ENCODE assay signal across 27 cellular contexts in genomic region chr2:34447097-34447496, GRCh38.
DNase-seq lines count a peak whose midpoint lies in the region; ATAC-seq, FAIRE-seq and TF ChIP-seq lines count a peak whose summit lies in the region.
"Had no signal": no experiment of that assay in that cellular context is flagged by ENCODE, and none has a peak within 500 bp of the region (broad histone marks: within the 10 kb centered on the region; RNA-seq: fewer than 3 reads in every experiment).

No MANE protein-coding gene starts in this region.

- peak; percentile 64 for DNase-seq in ELF-1 (ENCODE audit: low read depth, low spot score)
- DNase-seq in H1 (ENCODE audit: low read depth in 1 of 2, low spot score in 2 of 2): peak; percentile 43 to 45
- DNase-seq in GOT3 (lab: John Stamatoyannopoulos, UW): no peak
- DNase-seq in tibial nerve (ENCODE audit: low spot score in 2 of 2): no peak
- DNase-seq in NCI-H2107 (lab: John Stamatoyannopoulos, UW): no peak
- DNase-seq: DMS153; DND-41; IMR-90; KG1; MG63; NCI-H1048; NCI-H1417; NCI-H1694; NCI-H2029 treated with DMSO at 0.1 percent for 48 hours; NCI-H2171 treated with DMSO at 0.1 percent for 48 hours; NCI-H345; NCI-H510A treated with DMSO at 0.1 percent for 48 hours; NK-92 treated with Interleukin-12 subunit alpha and Interleukin-12 subunit beta, amount 100 ng/mL, for 24 hours; PC-9; SJCRH30 had no signal

- TF ChIP-seq POLR2A in H1 (IDR thresholded peaks at IDR 0.05; ENCODE audit: control extremely low read depth in 1 of 2, low read depth in 2 of 2, low read length in 2 of 2) (no peak), tibial nerve (IDR thresholded peaks at IDR 0.05) (no peak)

- H3K9me3 ChIP-seq in HUES48 (ENCODE audit: control insufficient read depth, insufficient read depth, low read length) (peaks cover 26% of the 10 kb centered on the region), H1 (ENCODE audit: insufficient read depth in 2 of 2, low read depth in 1 of 2, low read length in 1 of 2) (peaks cover 0 to 22% of the 10 kb centered on the region in 2 experiments; a peak in 2 of 4 replicates), iPS-20b (ENCODE audit: insufficient read depth, low read depth, low read length) (peaks cover 24% of the 10 kb centered on the region), tibial nerve (peaks cover 0 to 17% (median 7%) of the 10 kb centered on the region in 4 donors)
- H3K9me3 ChIP-seq: MG63, SJCRH30 had no signal

- H3K36me3 ChIP-seq in HUES48 (ENCODE audit: control insufficient read depth, insufficient read depth, low read length): no peaks in the 10 kb centered on the region
- peaks cover 0 to 3% (median 0%) of the 10 kb centered on the region in 4 experiments; a peak in 2 of 8 replicates for H3K36me3 ChIP-seq in H1 (ENCODE audit: control insufficient read depth in 2 of 4, insufficient read depth in 4 of 4, low read length in 3 of 4)
- no peaks in the 10 kb centered on the region for H3K36me3 ChIP-seq in iPS-20b (ENCODE audit: insufficient read depth, low read depth, low read length)
- no peaks in the 10 kb centered on the region for H3K36me3 ChIP-seq in tibial nerve
- H3K36me3 ChIP-seq: MG63, SJCRH30 had no signal

- no peaks in the 10 kb centered on the region for H3K79me2 ChIP-seq in H1 (ENCODE audit: control insufficient read depth in 1 of 2, insufficient read depth in 2 of 2, low read length in 2 of 2)

- H4K8ac ChIP-seq in H1 (ENCODE audit: extremely low read depth, insufficient read depth, low read length): no peak overlapping the region

- H3K56ac ChIP-seq in H1 (replicated peaks; ENCODE audit: insufficient read length, low read depth, low read length): no peak overlapping the region

- no peak overlapping the region for H2BK120ac ChIP-seq in H1 (replicated peaks; ENCODE audit: low read depth, low read length)

- no peak overlapping the region for H3K4ac ChIP-seq in H1 (replicated peaks; ENCODE audit: insufficient read length, low read depth, low read length)

- no peak overlapping the region for H3K18ac ChIP-seq in H1 (ENCODE audit: extremely low read depth, low read length)

- peak overlapping the region; percentile 93 for H3K27ac ChIP-seq in HUES48 (ENCODE audit: low read depth, low read length)
- peak overlapping the region; percentile 62; the same call in 1 of the 2 replicates for H3K27ac ChIP-seq in H1 (ENCODE audit: low read depth, low read length)
- H3K27ac ChIP-seq in iPS-20b (ENCODE audit: low read length): peak overlapping the region; percentile 42
- H3K27ac ChIP-seq in tibial nerve: no peak overlapping the region
- H3K27ac ChIP-seq: PC-9, SJCRH30 had no signal

- H3K27me3 ChIP-seq in HUES48 (ENCODE audit: control insufficient read depth, insufficient read depth, low read length) (no peaks in the 10 kb centered on the region), H1 (replicated peaks in 1 of 4; ENCODE audit: control insufficient read depth in 3 of 4, extremely low read depth in 1 of 4, insufficient read depth in 3 of 4, low read length in 3 of 4) (no peaks in the 10 kb centered on the region), iPS-20b (ENCODE audit: insufficient read depth, low read length) (no peaks in the 10 kb centered on the region), tibial nerve (no peaks in the 10 kb centered on the region)
- H3K27me3 ChIP-seq: MG63 had no signal

- no peaks in the 10 kb centered on the region for H3K79me1 ChIP-seq in H1 (ENCODE audit: low read depth, low read length)

- H3K9ac ChIP-seq in HUES48 (ENCODE audit: low read depth, low read length) (peak overlapping the region; percentile 37; the same call in 1 of the 2 replicates), H1 (replicated peaks in 1 of 4; ENCODE audit: extremely low read depth in 1 of 4, low read depth in 3 of 4, low read length in 3 of 4) (no peak overlapping the region), iPS-20b (ENCODE audit: low read depth, low read length) (peak overlapping the region; percentile 52; the same call in 1 of the 2 replicates)

- CTCF ChIA-PET in H1 (lab: Charles Lee; ENCODE audit: partially characterized antibody): interaction anchor here (1.2 kb wide), 1 partner anchor 351 kb away, joined by 3 read pairs; no protein-coding TSS in a partner anchor

- no peak overlapping the region for H4K91ac ChIP-seq in H1 (replicated peaks; ENCODE audit: insufficient read length, low read length)

- peak overlapping the region in 1 of 2 experiments; percentile 9; a peak in 1 of 4 replicates for H3K4me2 ChIP-seq in H1 (ENCODE audit: insufficient read depth in 1 of 2, low read depth in 2 of 2, low read length in 2 of 2)
- H3K4me2 ChIP-seq: PC-9 had no signal

- no peak overlapping the region for H2AK5ac ChIP-seq in H1 (ENCODE audit: low read depth, low read length)

- H3K4me3 ChIP-seq in HUES48 (ENCODE audit: low read depth, low read length) (no peak overlapping the region), H1 (ENCODE audit: extremely low read depth in 1 of 4, insufficient read depth in 2 of 4, low read depth in 3 of 4, low read length in 4 of 4) (peak overlapping the region in 1 of 4 experiments; percentile 2; a peak in 1 of 8 replicates), iPS-20b (ENCODE audit: low read length) (peak overlapping the region; percentile 27; the same call in 1 of the 2 replicates), tibial nerve (no peak overlapping the region)
- H3K4me3 ChIP-seq: MG63, PC-9, SJCRH30 had no signal

- H2BK15ac ChIP-seq in H1 (ENCODE audit: low read length): no peak overlapping the region

- POLR2A ChIA-PET in H1 (lab: Charles Lee; ENCODE audit: partially characterized antibody): no interaction called here

- H3K4me1 ChIP-seq in HUES48 (ENCODE audit: control insufficient read depth, insufficient read depth, low read length) (peaks cover 27% of the 10 kb centered on the region), H1 (replicated peaks in 1 of 4; ENCODE audit: control insufficient read depth in 3 of 4, insufficient read depth in 4 of 4, low read length in 3 of 4) (peaks cover 0 to 19% (median 5%) of the 10 kb centered on the region in 4 experiments; a peak in 4 of 7 replicates), iPS-20b (ENCODE audit: insufficient read depth, low read length) (peaks cover 29% of the 10 kb centered on the region), tibial nerve (no peaks in the 10 kb centered on the region)
- H3K4me1 ChIP-seq: SJCRH30 had no signal

- no peaks in the 10 kb centered on the region for H3K23me2 ChIP-seq in H1 (ENCODE audit: low read depth, low read length)

- H4K20me1 ChIP-seq in H1 (replicated peaks in 1 of 2; ENCODE audit: control insufficient read depth in 1 of 2, insufficient read depth in 2 of 2, low read length in 2 of 2): no peaks in the 10 kb centered on the region

- TF ChIP-seq CTCF in H1 (IDR thresholded peaks at IDR 0.05; ENCODE audit: control extremely low read depth in 1 of 3, insufficient read depth in 1 of 3, low read depth in 1 of 3, low read length in 3 of 3) (no peak), tibial nerve (IDR thresholded peaks at IDR 0.05) (no peak)

- TF ChIP-seq EP300 in H1 (IDR thresholded peaks at IDR 0.05; ENCODE audit: borderline replicate concordance in 1 of 2, low read depth in 2 of 2, low read length in 2 of 2) (no peak; a peak in 1 of 3 replicates), tibial nerve (IDR thresholded peaks at IDR 0.05) (no peak)

- no peak overlapping the region for H2AFZ ChIP-seq in H1 (ENCODE audit: low read length)
- H2AFZ ChIP-seq: PC-9 had no signal

- H4K5ac ChIP-seq in H1 (ENCODE audit: insufficient read length, low read depth, low read length): peak overlapping the region; percentile 83

- no peak overlapping the region for H2BK12ac ChIP-seq in H1 (ENCODE audit: low read depth, low read length)

- H2BK20ac ChIP-seq in H1 (ENCODE audit: low read length): no peak overlapping the region

- no peak overlapping the region for H3K14ac ChIP-seq in H1 (ENCODE audit: insufficient read length)

- no peak for ATAC-seq in HG03159 (IDR thresholded peaks at IDR 0.05; ENCODE audit: unreplicated experiment)
- ATAC-seq: HCT116, Right ventricle myocardium inferior, SK-N-SH treated with all-trans-retinoic acid at 6 μM for 48 hours had no signal

- peak; percentile 4 to 16; a peak in 1 of 4 replicates for TF ChIP-seq RAD21 in H1 (IDR thresholded peaks at IDR 0.05 in 1 of 2, conservative IDR thresholded peaks at IDR 0.05 in 1 of 2; ENCODE audit: low read depth in 2 of 2, low read length in 2 of 2)

- H3K23ac ChIP-seq in H1 (ENCODE audit: insufficient read length): no peak overlapping the region

- peak overlapping the region; percentile 68; the same call in 1 of the 2 replicates for H2BK5ac ChIP-seq in H1 (ENCODE audit: low read depth, low read length)

- peak; percentile 79 for FAIRE-seq in H1 (lab: Jason Lieb, UNC)
- FAIRE-seq: GM18507 had no signal

TF ChIP-seq in H1, 55 proteins besides CTCF, POLR2A, EP300 and RAD21 (continues in another document):
- TF ChIP-seq JUND (IDR thresholded peaks at IDR 0.05; ENCODE audit: low read length): 0 out of 2 replicates have a peak, but pooled peaks have one; percentile 15
- TF ChIP-seq RBBP5 (IDR thresholded peaks at IDR 0.05; ENCODE audit: borderline replicate concordance, low read depth, low read length): no peak
- no peak for TF ChIP-seq ZNF274 (IDR thresholded peaks at IDR 0.05; ENCODE audit: borderline replicate concordance, extremely low read depth, low read length)
- no peak for TF ChIP-seq SUZ12 (IDR thresholded peaks at IDR 0.05; ENCODE audit: low read length)
- no peak for TF ChIP-seq KDM4A (IDR thresholded peaks at IDR 0.05; ENCODE audit: low read depth, low read length, severe bottlenecking)
- TF ChIP-seq ATF2 (IDR thresholded peaks at IDR 0.05; ENCODE audit: low read length): no peak
- TF ChIP-seq KDM5A (IDR thresholded peaks at IDR 0.05; ENCODE audit: low read length): no peak
- no peak for TF ChIP-seq NANOG (IDR thresholded peaks at IDR 0.05; ENCODE audit: insufficient read depth, low read depth, low read length, poor library complexity, severe bottlenecking)

Comparison
In these comparisons a context has a peak if more than half of its experiments do, and no peak if none do; other contexts are left out.
1. DNase-seq: peak in ELF-1 (single experiment) and H1 (2 of 2); none in GOT3 (single experiment), tibial nerve (0 of 2) and NCI-H2107 (single experiment).
2. H3K27ac ChIP-seq: peak in HUES48 (single experiment), H1 (single experiment) and iPS-20b (single experiment); none in tibial nerve (0 of 4).
3. H3K9ac ChIP-seq: peak in HUES48 (single experiment) and iPS-20b (single experiment); none in H1 (0 of 4).